ENCODE assay signal across 1 cellular context in the genomic region with DNA sequence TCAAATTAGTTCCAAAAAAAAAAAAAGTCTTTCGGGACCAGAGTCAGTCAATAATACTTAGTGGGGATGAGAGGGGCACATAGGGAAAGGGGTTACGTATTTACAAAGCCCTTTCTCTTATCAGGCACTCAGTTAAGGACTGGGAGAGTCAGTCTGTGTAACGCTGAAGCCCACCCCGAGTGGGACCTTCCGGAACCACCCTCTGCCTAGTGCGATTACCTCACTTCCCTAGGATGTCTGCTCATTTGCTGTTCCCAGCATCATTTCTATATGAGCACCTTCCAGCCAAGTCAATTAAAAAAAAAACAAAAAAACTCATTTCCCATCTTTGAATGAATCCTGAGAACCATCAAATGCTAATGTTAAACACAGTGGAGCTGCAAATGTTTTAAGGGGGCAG.
TF ChIP-seq lines count a peak whose summit lies in the region.

No MANE protein-coding gene starts in this region.

TF ChIP-seq in GM12878, 131 proteins besides CTCF, POLR2A, EP300 and RAD21 (continued from another document):
- TF ChIP-seq, protein P1, sequence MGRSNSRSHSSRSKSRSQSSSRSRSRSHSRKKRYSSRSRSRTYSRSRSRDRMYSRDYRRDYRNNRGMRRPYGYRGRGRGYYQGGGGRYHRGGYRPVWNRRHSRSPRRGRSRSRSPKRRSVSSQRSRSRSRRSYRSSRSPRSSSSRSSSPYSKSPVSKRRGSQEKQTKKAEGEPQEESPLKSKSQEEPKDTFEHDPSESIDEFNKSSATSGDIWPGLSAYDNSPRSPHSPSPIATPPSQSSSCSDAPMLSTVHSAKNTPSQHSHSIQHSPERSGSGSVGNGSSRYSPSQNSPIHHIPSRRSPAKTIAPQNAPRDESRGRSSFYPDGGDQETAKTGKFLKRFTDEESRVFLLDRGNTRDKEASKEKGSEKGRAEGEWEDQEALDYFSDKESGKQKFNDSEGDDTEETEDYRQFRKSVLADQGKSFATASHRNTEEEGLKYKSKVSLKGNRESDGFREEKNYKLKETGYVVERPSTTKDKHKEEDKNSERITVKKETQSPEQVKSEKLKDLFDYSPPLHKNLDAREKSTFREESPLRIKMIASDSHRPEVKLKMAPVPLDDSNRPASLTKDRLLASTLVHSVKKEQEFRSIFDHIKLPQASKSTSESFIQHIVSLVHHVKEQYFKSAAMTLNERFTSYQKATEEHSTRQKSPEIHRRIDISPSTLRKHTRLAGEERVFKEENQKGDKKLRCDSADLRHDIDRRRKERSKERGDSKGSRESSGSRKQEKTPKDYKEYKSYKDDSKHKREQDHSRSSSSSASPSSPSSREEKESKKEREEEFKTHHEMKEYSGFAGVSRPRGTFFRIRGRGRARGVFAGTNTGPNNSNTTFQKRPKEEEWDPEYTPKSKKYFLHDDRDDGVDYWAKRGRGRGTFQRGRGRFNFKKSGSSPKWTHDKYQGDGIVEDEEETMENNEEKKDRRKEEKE (IDR thresholded peaks at IDR 0.05) = no peak
- TF ChIP-seq MEF2A (IDR thresholded peaks at IDR 0.05; ENCODE audit: insufficient read depth, low read depth, low read length) (no peak), TCF7 (IDR thresholded peaks at IDR 0.05; ENCODE audit: borderline replicate concordance) (no peak), EED (IDR thresholded peaks at IDR 0.05; ENCODE audit: low read depth) (no peak), NRF1 (conservative IDR thresholded peaks at IDR 0.05; ENCODE audit: low read depth, low read length) (no peak), TARDBP (IDR thresholded peaks at IDR 0.05; ENCODE audit: borderline replicate concordance) (no peak), RCOR1 (conservative IDR thresholded peaks at IDR 0.05; ENCODE audit: low read depth, low read length) (no peak), SREBF1 (IDR thresholded peaks at IDR 0.05; ENCODE audit: low read length) (no peak)
- TF ChIP-seq, protein P2, sequence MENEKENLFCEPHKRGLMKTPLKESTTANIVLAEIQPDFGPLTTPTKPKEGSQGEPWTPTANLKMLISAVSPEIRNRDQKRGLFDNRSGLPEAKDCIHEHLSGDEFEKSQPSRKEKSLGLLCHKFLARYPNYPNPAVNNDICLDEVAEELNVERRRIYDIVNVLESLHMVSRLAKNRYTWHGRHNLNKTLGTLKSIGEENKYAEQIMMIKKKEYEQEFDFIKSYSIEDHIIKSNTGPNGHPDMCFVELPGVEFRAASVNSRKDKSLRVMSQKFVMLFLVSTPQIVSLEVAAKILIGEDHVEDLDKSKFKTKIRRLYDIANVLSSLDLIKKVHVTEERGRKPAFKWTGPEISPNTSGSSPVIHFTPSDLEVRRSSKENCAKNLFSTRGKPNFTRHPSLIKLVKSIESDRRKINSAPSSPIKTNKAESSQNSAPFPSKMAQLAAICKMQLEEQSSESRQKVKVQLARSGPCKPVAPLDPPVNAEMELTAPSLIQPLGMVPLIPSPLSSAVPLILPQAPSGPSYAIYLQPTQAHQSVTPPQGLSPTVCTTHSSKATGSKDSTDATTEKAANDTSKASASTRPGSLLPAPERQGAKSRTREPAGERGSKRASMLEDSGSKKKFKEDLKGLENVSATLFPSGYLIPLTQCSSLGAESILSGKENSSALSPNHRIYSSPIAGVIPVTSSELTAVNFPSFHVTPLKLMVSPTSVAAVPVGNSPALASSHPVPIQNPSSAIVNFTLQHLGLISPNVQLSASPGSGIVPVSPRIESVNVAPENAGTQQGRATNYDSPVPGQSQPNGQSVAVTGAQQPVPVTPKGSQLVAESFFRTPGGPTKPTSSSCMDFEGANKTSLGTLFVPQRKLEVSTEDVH (IDR thresholded peaks at IDR 0.05; ENCODE audit: low read depth, partially characterized antibody) = no peak
TF ChIP-seq in GM12878: peak in this region for 0.
